Comparison of ENCODE assay signal across 8 cellular contexts in the genomic region with DNA sequence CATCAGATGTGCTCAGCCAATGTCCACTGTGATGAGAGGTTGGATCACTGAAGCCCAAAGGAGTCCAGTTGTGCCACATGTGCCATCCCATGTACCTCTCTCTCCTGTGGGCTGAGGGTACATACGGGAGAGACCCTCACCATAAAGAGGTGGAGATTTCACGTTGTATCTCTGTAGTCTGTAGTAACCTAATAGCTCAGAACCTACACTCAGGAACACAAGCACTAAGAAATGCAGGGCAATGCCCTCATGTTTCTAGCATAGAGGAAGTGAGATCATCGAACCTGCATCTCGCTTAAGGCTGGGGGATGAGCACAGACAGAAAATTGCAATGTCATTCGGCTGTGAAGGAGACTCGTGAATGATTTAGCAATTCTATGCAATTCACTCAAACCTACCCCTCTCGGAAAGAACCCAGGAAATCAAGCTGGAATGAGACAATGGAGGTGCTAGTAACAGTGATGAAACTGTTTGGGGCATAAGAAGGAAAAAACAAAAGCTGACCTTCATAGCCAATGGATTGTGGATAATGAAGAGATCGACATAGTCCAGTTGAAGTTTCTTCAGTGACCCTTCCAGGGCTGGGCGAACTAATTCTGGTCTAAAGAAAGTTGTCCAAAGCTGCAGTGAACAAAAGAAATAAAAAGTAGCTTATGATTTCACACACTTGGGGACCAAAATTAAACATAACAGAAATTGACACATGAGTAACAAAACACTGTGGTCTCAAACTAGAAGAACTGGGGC.
DNase-seq lines count a peak whose midpoint lies in the region; ATAC-seq and TF ChIP-seq lines count a peak whose summit lies in the region.

No MANE protein-coding gene starts in this region.

- no peaks in the 10 kb centered on the region for H3K27me3 Mint-ChIP-seq in T-helper 2 cell treated with Interferon-gamma antibody and Interleukin-4, amounts not matched to agents 5 μg/mL and 100 μg/mL, for 36 hours (ENCODE audit: low read depth)

- H3K36me3 ChIP-seq in hepatocyte (replicated peaks; ENCODE audit: insufficient read depth, low read depth) = no peaks in the 10 kb centered on the region

- H3K36me3 Mint-ChIP-seq in T-helper 2 cell treated with Interferon-gamma antibody and Interleukin-4, amounts not matched to agents 5 μg/mL and 100 μg/mL, for 36 hours (ENCODE audit: low read depth) = peaks cover 16% of the 10 kb centered on the region

- no peak for TF ChIP-seq CTCF in hepatocyte (IDR thresholded peaks at IDR 0.05; ENCODE audit: poor library complexity)

- ATAC-seq in HG03108 (IDR thresholded peaks at IDR 0.05; ENCODE audit: unreplicated experiment) = peak; percentile 63

- H3K9me3 ChIP-seq in hepatocyte (ENCODE audit: low read depth) = no peaks in the 10 kb centered on the region

- H3K27ac Mint-ChIP-seq in T-helper 2 cell treated with Interferon-gamma antibody and Interleukin-4, amounts not matched to agents 5 μg/mL and 100 μg/mL, for 36 hours = peak overlapping the region; percentile 79

- peak; percentile 21 for DNase-seq in NK-92 treated with Interleukin-12 subunit alpha and Interleukin-12 subunit beta, amount 100 ng/mL, for 24 hours (lab: John Stamatoyannopoulos, UW)
- DNase-seq in NK-92 (lab: John Stamatoyannopoulos, UW; ENCODE audit: unreplicated experiment) (no peak), kidney tubule cell (ENCODE audit: low spot score) (peak; percentile 91), hepatocyte (ENCODE audit: low spot score) (no peak), NCI-H774 (lab: John Stamatoyannopoulos, UW) (no peak), epidermal melanocyte (ENCODE audit: insufficient read length, low spot score) (no peak)
- no peak for DNase-seq in T-helper 2 cell treated with Interferon-gamma antibody and Interleukin-4, amounts not matched to agents 5 μg/mL and 100 μg/mL, for 36 hours (ENCODE audit: low spot score)

- H3K4me1 Mint-ChIP-seq in T-helper 2 cell treated with Interferon-gamma antibody and Interleukin-4, amounts not matched to agents 5 μg/mL and 100 μg/mL, for 36 hours (ENCODE audit: low read depth) = peaks cover 33% of the 10 kb centered on the region

- peak overlapping the region; percentile 44 for H3K4me3 Mint-ChIP-seq in T-helper 2 cell treated with Interferon-gamma antibody and Interleukin-4, amounts not matched to agents 5 μg/mL and 100 μg/mL, for 36 hours

- H3K4me2 ChIP-seq in hepatocyte = no peak overlapping the region

- H3K9me3 Mint-ChIP-seq in T-helper 2 cell treated with Interferon-gamma antibody and Interleukin-4, amounts not matched to agents 5 μg/mL and 100 μg/mL, for 36 hours = peaks cover 3% of the 10 kb centered on the region

- no peaks in the 10 kb centered on the region for H3K9me2 ChIP-seq in hepatocyte (replicated peaks; ENCODE audit: insufficient read depth)

- H4K20me1 ChIP-seq in hepatocyte (ENCODE audit: insufficient read depth, poor library complexity, severe bottlenecking) = no peaks in the 10 kb centered on the region

- no peak overlapping the region for H2AFZ ChIP-seq in hepatocyte

- no peaks in the 10 kb centered on the region for H3K79me2 ChIP-seq in hepatocyte

- no peak overlapping the region for H3K4me3 ChIP-seq in hepatocyte

- 80% methylated on average over 9 of the region's 9 CpGs for WGBS in hepatocyte (ENCODE audit: low lambda C conversion rate, missing lambda C conversion rate)

- H3K27ac ChIP-seq in hepatocyte = no peak overlapping the region

- H3K27me3 ChIP-seq in hepatocyte = no peaks in the 10 kb centered on the region

- no peaks in the 10 kb centered on the region for H3K4me1 ChIP-seq in hepatocyte (ENCODE audit: insufficient read depth)

Comparison
In these comparisons a context has a peak if more than half of its experiments do, and no peak if none do; other contexts are left out.
1. DNase-seq: peak in NK-92 treated with Interleukin-12 subunit alpha and Interleukin-12 subunit beta, amount 100 ng/mL, for 24 hours (single experiment) and kidney tubule cell (single experiment); none in NK-92 (single experiment), T-helper 2 cell treated with Interferon-gamma antibody and Interleukin-4, amounts not matched to agents 5 μg/mL and 100 μg/mL, for 36 hours (single experiment), hepatocyte (single experiment), NCI-H774 (single experiment) and epidermal melanocyte (single experiment).